In the genomic region with DNA sequence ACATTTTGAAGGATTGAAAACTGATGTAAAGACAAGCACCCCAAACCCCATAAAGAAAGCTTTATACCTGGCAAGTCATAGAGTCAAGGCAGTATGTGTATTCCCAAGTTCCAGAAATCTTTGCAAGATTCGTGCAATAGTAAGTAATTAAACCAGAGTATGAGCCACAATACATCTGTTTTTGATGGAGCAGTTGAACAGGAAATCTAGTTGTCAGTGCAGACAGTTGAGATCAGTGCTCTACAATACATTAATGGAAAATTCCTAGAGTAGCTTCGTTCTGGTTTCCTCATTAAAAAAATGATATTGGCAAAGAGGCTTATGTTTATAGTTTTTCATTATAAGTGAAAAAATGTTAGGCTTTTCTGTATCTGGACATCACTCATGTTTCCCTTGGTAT, we compare ENCODE assay signal across 11 cellular contexts.
"Had no signal": no experiment of that assay in that cellular context is flagged by ENCODE, and none has a peak within 500 bp of the region (broad histone marks: within the 10 kb centered on the region; RNA-seq: fewer than 3 reads in every experiment).

No MANE protein-coding gene starts in this region.

- H3K4me1 ChIP-seq: right atrium auricular region had no signal

- H3K36me3 ChIP-seq: cardiac muscle cell, right atrium auricular region had no signal

- H3K27ac ChIP-seq: cardiac muscle cell, right atrium auricular region, skin epidermis had no signal

- DNase-seq: activated CD4-positive, CD25-positive, alpha-beta regulatory T cell treated with anti-CD3 and anti-CD28 coated beads, Interleukin-2, amount 50 U/mL, for 72 hours; activated naive CD4-positive, alpha-beta T cell treated with Interleukin-2 at 50 U/mL for 16 hours; activated T-cell treated with anti-CD3 and anti-CD28 coated beads for 4 hours; aorta; foreskin melanocyte; kidney glomerular epithelial cell; mesendoderm; stimulated activated naive CD8-positive, alpha-beta T cell treated with anti-CD3 and anti-CD28 coated beads, Interleukin-15, Interleukin-2, amounts not matched to agents 100 U/mL and 50 U/mL, for 24 hours had no signal

- H3K27me3 ChIP-seq: cardiac muscle cell, right atrium auricular region had no signal

- H3K4me3 ChIP-seq: cardiac muscle cell, right atrium auricular region, skin epidermis had no signal

- H3K9me3 ChIP-seq: right atrium auricular region had no signal
